25 cellular contexts compared by ENCODE assay signal in the genomic region with DNA sequence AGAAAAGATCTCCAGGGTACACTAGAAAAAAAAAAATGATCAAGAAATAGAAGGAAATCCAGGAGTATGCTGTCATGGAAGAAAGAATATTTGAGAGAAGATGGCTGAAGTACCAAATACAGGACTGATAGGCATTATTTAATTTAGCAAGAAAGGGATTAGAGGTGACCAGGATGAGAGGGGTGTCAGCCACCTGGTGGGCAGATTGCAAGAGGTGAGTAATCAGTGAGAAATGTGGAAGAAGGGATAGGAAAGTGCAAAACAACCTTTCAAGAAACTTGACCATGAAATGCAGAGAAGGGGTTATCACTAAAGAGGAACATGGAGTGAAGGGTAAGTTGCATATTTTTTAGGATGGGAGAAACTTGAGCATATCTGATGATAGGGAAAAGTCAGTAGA.
"Had no signal": no experiment of that assay in that cellular context is flagged by ENCODE, and none has a peak within 500 bp of the region (broad histone marks: within the 10 kb centered on the region; RNA-seq: fewer than 3 reads in every experiment).

No MANE protein-coding gene starts in this region.

- H3K4me1 ChIP-seq: colonic mucosa, esophagus muscularis mucosa, foreskin keratinocyte, gastroesophageal sphincter, lower lobe of right lung, prostate gland, right atrium auricular region, stomach had no signal

- H3K9me3 ChIP-seq: colonic mucosa, esophagus muscularis mucosa, gastroesophageal sphincter, heart left ventricle, lower lobe of right lung, mucosa of descending colon, prostate gland, right atrium auricular region, stomach, thyroid gland had no signal

- H3K9me3 Mint-ChIP-seq: dendritic cell treated with granulocyte-macrophage colony-stimulating factor and Interleukin-4, amounts not matched to agents 40 ng/mL and 50 ng/mL, for 4 days; stimulated activated effector memory CD8-positive, alpha-beta T cell treated with anti-CD3 and anti-CD28 coated beads, Interleukin-12 subunit alpha, Interleukin-12 subunit beta, amount 100 ng/mL, for 72 hours had no signal

- H3K79me2 ChIP-seq: hepatocyte had no signal

- H3K4me3 ChIP-seq: colonic mucosa, esophagus muscularis mucosa, gastroesophageal sphincter, heart left ventricle, hepatocyte, lower lobe of right lung, mucosa of descending colon, prostate gland, right atrium auricular region, smooth muscle cell, stomach, thyroid gland had no signal

- H3K4me2 ChIP-seq: hepatocyte, smooth muscle cell had no signal

- H3K4me3 Mint-ChIP-seq: dendritic cell treated with granulocyte-macrophage colony-stimulating factor and Interleukin-4, amounts not matched to agents 40 ng/mL and 50 ng/mL, for 4 days; immature natural killer cell; naive B cell; natural killer cell treated with Interleukin-12 subunit alpha and Interleukin-12 subunit beta and Interleukin-15 and Interleukin-18, amount 100 ng/mL, for 72 hours; stimulated activated effector memory CD8-positive, alpha-beta T cell treated with anti-CD3 and anti-CD28 coated beads, Interleukin-12 subunit alpha, Interleukin-12 subunit beta, amount 100 ng/mL, for 72 hours had no signal

- H3K36me3 ChIP-seq: colonic mucosa, esophagus muscularis mucosa, gastroesophageal sphincter, heart left ventricle, lower lobe of right lung, prostate gland, right atrium auricular region, stomach, thyroid gland had no signal

- H3K27ac Mint-ChIP-seq: dendritic cell treated with granulocyte-macrophage colony-stimulating factor and Interleukin-4, amounts not matched to agents 40 ng/mL and 50 ng/mL, for 4 days; immature natural killer cell; natural killer cell treated with Interleukin-12 subunit alpha and Interleukin-12 subunit beta and Interleukin-15 and Interleukin-18, amount 100 ng/mL, for 72 hours; stimulated activated effector memory CD8-positive, alpha-beta T cell treated with anti-CD3 and anti-CD28 coated beads, Interleukin-12 subunit alpha, Interleukin-12 subunit beta, amount 100 ng/mL, for 72 hours had no signal

- H2AFZ ChIP-seq: hepatocyte had no signal

- DNase-seq: colonic mucosa; effector CD8-positive, alpha-beta T cell; foreskin keratinocyte; heart left ventricle; immature natural killer cell; left ventricle myocardium superior; lower lobe of right lung; mucosa of descending colon; naive B cell; stimulated activated CD4-positive, alpha-beta T cell treated with anti-CD3 and anti-CD28 coated beads, Interleukin-12 subunit alpha, Interleukin-12 subunit beta, amount 100 ng/mL, for 4 hours; stimulated activated CD4-positive, alpha-beta T cell treated with anti-CD3 and anti-CD28 coated beads, Interleukin-1b, Interleukin-23, amount 100 ng/mL, for 48 hours; stimulated activated CD4-positive, alpha-beta T cell treated with anti-CD3 and anti-CD28 coated beads, Interleukin-4, amount 100 ng/mL, for 24 hours; stimulated activated naive CD4-positive, alpha-beta T cell treated with Interleukin-2 at 50 U/mL for 16 hours; stomach had no signal

- H3K36me3 Mint-ChIP-seq: immature natural killer cell; naive B cell; natural killer cell treated with Interleukin-12 subunit alpha and Interleukin-12 subunit beta and Interleukin-15 and Interleukin-18, amount 100 ng/mL, for 72 hours; stimulated activated effector memory CD8-positive, alpha-beta T cell treated with anti-CD3 and anti-CD28 coated beads, Interleukin-12 subunit alpha, Interleukin-12 subunit beta, amount 100 ng/mL, for 72 hours had no signal

- H3K27me3 ChIP-seq: colonic mucosa, esophagus muscularis mucosa, gastroesophageal sphincter, hepatocyte, right atrium auricular region, stomach, thyroid gland had no signal

- H3K4me1 Mint-ChIP-seq: immature natural killer cell; naive B cell; stimulated activated effector memory CD8-positive, alpha-beta T cell treated with anti-CD3 and anti-CD28 coated beads, Interleukin-12 subunit alpha, Interleukin-12 subunit beta, amount 100 ng/mL, for 72 hours had no signal

- ATAC-seq: foreskin keratinocyte; gastroesophageal sphincter; heart left ventricle; left ventricle myocardium superior; lower lobe of right lung; mucosa of descending colon; natural killer cell treated with Interleukin-12 subunit alpha and Interleukin-12 subunit beta and Interleukin-15 and Interleukin-18, amount 100 ng/mL, for 72 hours; sciatic nerve had no signal

- H3K27me3 Mint-ChIP-seq: dendritic cell treated with granulocyte-macrophage colony-stimulating factor and Interleukin-4, amounts not matched to agents 40 ng/mL and 50 ng/mL, for 4 days had no signal

- H3K27ac ChIP-seq: colonic mucosa, esophagus muscularis mucosa, foreskin keratinocyte, gastroesophageal sphincter, heart left ventricle, hepatocyte, lower lobe of right lung, prostate gland, right atrium auricular region, stomach, thyroid gland had no signal
